In genomic region chr20:19176483-19176882, GRCh38 we compare ENCODE assay signal across 24 cellular contexts.
"Had no signal": no experiment of that assay in that cellular context is flagged by ENCODE, and none has a peak within 500 bp of the region (broad histone marks: within the 10 kb centered on the region; RNA-seq: fewer than 3 reads in every experiment).

No MANE protein-coding gene starts in this region.

- H3K4me1 ChIP-seq: neural progenitor cell, prostate gland, right atrium auricular region, stomach, thyroid gland, upper lobe of left lung had no signal

- H3K9ac ChIP-seq: neural progenitor cell had no signal

- DNase-seq: effector memory CD8-positive, alpha-beta T cell; hypothalamus; mucosa of descending colon; naive B cell; stimulated activated CD4-positive, alpha-beta T cell treated with anti-CD3 and anti-CD28 coated beads, Interleukin-12 subunit alpha, Interleukin-12 subunit beta, amount 100 ng/mL, for 4 hours; stimulated activated CD4-positive, alpha-beta T cell treated with anti-CD3 and anti-CD28 coated beads, Interleukin-1b, Interleukin-23, amount 100 ng/mL, for 48 hours; stimulated activated CD4-positive, alpha-beta T cell treated with anti-CD3 and anti-CD28 coated beads, Interleukin-4, amount 100 ng/mL, for 1 hour; stimulated activated naive CD4-positive, alpha-beta T cell treated with Interleukin-2 at 50 U/mL for 16 hours; stomach; thyroid gland; upper lobe of left lung had no signal

- H3K27me3 ChIP-seq: neural progenitor cell, right atrium auricular region, stomach, thyroid gland, upper lobe of left lung had no signal

- FAIRE-seq: colon, frontal cortex, keratinocyte, urothelium cell line had no signal

- H2AFZ ChIP-seq: neural progenitor cell had no signal

- H3K36me3 ChIP-seq: neural progenitor cell, prostate gland, right atrium auricular region, stomach, thyroid gland, upper lobe of left lung had no signal

- H3K9me3 ChIP-seq: mucosa of descending colon, prostate gland, stomach, thyroid gland, upper lobe of left lung had no signal

- H3K27ac ChIP-seq: neural progenitor cell, prostate gland, right atrium auricular region, stomach, thyroid gland, upper lobe of left lung had no signal

- H3K4me2 ChIP-seq: neural progenitor cell, smooth muscle cell had no signal

- H3K4me3 ChIP-seq: lung, mucosa of descending colon, neural progenitor cell, prostate gland, right atrium auricular region, smooth muscle cell, stomach, thyroid gland, upper lobe of left lung had no signal

- ATAC-seq: effector memory CD8-positive, alpha-beta T cell; left lobe of liver; mucosa of descending colon; natural killer cell treated with Interleukin-12 subunit alpha and Interleukin-12 subunit beta and Interleukin-15 and Interleukin-18, amount 100 ng/mL, for 72 hours; sciatic nerve; stimulated activated effector memory CD8-positive, alpha-beta T cell treated with anti-CD3 and anti-CD28 coated beads, Interleukin-12 subunit alpha, Interleukin-12 subunit beta, amount 100 ng/mL, for 72 hours had no signal
